8 cellular contexts compared by ENCODE assay signal in the genomic region with DNA sequence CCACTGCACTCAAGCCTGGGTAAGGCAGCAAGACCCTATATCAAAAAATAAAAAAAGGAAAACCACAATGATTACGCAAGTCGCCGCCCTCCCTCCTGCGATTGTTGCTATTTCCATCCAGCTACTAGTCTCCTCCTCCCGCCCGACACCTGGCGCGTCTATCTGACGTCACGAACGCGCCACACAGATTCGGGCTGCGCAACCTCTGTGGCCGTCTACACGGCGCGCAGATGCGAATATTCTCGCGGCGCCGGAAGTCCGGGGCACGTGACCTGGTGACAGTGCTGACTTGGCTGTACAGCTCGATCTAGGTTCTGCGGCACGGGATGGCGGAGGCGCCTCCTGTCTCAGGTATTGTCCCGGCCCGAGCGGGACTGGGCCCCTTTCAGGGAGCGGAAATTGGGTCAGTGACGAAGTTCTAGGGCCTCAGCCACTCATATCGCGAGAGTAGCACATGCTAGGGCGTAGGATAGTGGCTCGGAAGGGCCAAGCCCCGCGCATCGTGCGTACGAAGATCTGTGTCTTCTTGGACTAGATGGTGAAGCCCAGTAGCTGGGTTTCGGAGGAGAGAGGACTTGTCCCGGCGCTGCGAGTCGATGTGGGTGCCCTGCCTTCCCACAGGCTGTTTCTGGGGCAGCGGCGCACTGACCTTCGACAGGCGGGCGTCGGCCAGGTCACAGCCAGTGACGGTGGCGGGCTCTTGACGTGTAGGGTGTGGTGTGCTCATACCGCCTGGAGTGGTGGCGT. TPM values are rescaled to one million over a fixed set of nuclear protein-coding genes. Genes with fewer than 3 reads are reported as not detected.
A peak's percentile ranks its signal among the peaks of the same experiment; 100 is the strongest.
DNase-seq lines count a peak whose midpoint lies in the region; ATAC-seq lines count a peak whose summit lies in the region.

TSS of gene NFX1 (plus strand) at position 270 of the 747 bp plus-strand sequence. CDS start at position 327, 57 bp downstream.

- DNase-seq in NCI-H1092 treated with DMSO at 0.1 percent for 48 hours (lab: John Stamatoyannopoulos, UW): peak; percentile 97
- DNase-seq in SKM-1 (lab: John Stamatoyannopoulos, UW; ENCODE audit: unreplicated experiment): peak; percentile 93
- DNase-seq in activated naive CD4-positive, alpha-beta T cell treated with anti-CD3 and anti-CD28 coated beads, Interleukin-2, amount 50 U/mL, for 72 hours (ENCODE audit: low spot score in 2 of 2): peak; percentile 95 to 100
- peak; percentile 95 for DNase-seq in globus pallidus (ENCODE audit: low spot score)
- peak; percentile 93 for DNase-seq in occipital lobe (lab: John Stamatoyannopoulos, UW)

- peak within 1 kb of the TSS; percentile 99 for H3K27ac Mint-ChIP-seq in activated naive CD4-positive, alpha-beta T cell treated with anti-CD3 and anti-CD28 coated beads, Interleukin-2, amount 50 U/mL, for 72 hours

- peak within 1 kb of the TSS; percentile 75 for H3K4me3 ChIP-seq in GM08714 (ENCODE audit: low read length)

- peaks cover 0 to 8% of the 10 kb centered on the region in 2 donors for H3K9me3 Mint-ChIP-seq in activated naive CD4-positive, alpha-beta T cell treated with anti-CD3 and anti-CD28 coated beads, Interleukin-2, amount 50 U/mL, for 72 hours

- peak within 1 kb of the TSS; percentile 96 for H3K27ac ChIP-seq in temporal lobe (ENCODE audit: low read depth, low read length)

- peaks cover 27 to 30% of the 10 kb centered on the region in 2 donors for H3K36me3 Mint-ChIP-seq in activated naive CD4-positive, alpha-beta T cell treated with anti-CD3 and anti-CD28 coated beads, Interleukin-2, amount 50 U/mL, for 72 hours

- ATAC-seq in HG02610 (IDR thresholded peaks at IDR 0.05; ENCODE audit: unreplicated experiment): peak; percentile 85
- ATAC-seq in activated naive CD4-positive, alpha-beta T cell treated with anti-CD3 and anti-CD28 coated beads, Interleukin-2, amount 50 U/mL, for 72 hours: peak; percentile 89 to 91

RNA-seq across cellular contexts. Expression of gene NFX1, which starts in this region (rescaled TPM):
- total RNA-seq in activated naive CD4-positive, alpha-beta T cell treated with anti-CD3 and anti-CD28 coated beads, Interleukin-2, amount 50 U/mL, for 72 hours: 10 to 100 TPM; 38.4 to 43.7 TPM
- 18.7 TPM for total RNA-seq in occipital lobe
- total RNA-seq in temporal lobe: 18.4 TPM

Comparison
In these comparisons a context has a peak if more than half of its experiments do, and no peak if none do; other contexts are left out.
1. Peak in every context shown above with its lines: DNase-seq, ATAC-seq, H3K4me3 ChIP-seq and H3K27ac ChIP-seq.